ENCODE assay signal across 2 cellular contexts in the genomic region with DNA sequence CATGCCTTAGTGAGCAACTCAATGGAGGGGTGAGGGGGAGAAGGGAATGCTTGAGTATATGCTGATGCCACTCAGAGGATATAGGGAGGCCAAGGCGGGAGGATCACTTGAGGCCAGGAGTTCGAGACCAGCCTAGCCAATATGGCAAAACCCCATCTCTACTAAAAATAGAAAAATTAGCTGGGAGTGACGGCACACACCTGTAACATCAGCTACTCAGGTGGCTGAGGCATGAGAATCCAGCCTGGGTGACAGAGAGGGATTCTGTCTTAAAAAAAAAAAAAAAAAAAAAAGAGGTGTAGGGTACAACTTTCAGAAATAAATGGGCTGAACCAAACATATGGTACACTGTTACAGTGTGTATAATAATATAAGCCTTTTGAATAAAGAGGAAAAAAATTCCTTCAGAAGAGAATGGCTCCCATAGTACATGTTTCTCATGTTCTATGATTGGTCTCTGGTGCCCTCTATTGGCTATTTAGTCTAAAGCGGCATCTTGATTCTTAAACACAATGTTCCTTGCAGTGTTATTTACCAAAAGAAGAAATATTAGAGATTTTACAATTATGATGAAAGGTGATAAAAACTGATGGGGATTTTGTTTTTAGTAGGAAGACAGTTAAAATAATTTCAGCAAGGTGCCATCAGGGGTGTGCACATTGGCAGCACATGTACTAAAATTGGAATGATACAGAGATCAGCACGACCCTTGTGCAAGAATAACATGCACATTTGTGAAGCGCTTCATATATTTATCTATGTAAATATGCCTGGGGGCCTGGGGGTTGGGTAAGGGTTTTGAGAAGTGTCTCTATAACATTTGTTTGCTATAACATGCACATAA.
TF ChIP-seq lines count a peak whose summit lies in the region.

No MANE protein-coding gene starts in this region.

TF ChIP-seq in HCT116, 20 proteins besides CTCF, POLR2A, EP300 and RAD21 (continued from another document):
- TF ChIP-seq TCF7L2 (IDR thresholded peaks at IDR 0.05; ENCODE audit: borderline replicate concordance, extremely low read depth, insufficient read depth, insufficient read length) (no peak), SRF (IDR thresholded peaks at IDR 0.05; ENCODE audit: low read depth) (no peak), CEBPB (IDR thresholded peaks at IDR 0.05; ENCODE audit: low read depth) (no peak), POLR2AphosphoS5 (IDR thresholded peaks at IDR 0.05; ENCODE audit: low read depth, low read length) (no peak), SIN3A (IDR thresholded peaks at IDR 0.05; ENCODE audit: low read depth) (no peak), EZH2phosphoT487 (IDR thresholded peaks at IDR 0.05; ENCODE audit: borderline replicate concordance) (no peak), SP1 (IDR thresholded peaks at IDR 0.05; ENCODE audit: low read depth) (no peak), JUND (IDR thresholded peaks at IDR 0.05) (no peak), CBX3 (IDR thresholded peaks at IDR 0.05; ENCODE audit: low read depth) (no peak), EGR1 (IDR thresholded peaks at IDR 0.05; ENCODE audit: low read depth) (no peak)
- TF ChIP-seq, protein P1, sequence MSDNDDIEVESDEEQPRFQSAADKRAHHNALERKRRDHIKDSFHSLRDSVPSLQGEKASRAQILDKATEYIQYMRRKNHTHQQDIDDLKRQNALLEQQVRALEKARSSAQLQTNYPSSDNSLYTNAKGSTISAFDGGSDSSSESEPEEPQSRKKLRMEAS (IDR thresholded peaks at IDR 0.05): no peak
- TF ChIP-seq, protein P2, sequence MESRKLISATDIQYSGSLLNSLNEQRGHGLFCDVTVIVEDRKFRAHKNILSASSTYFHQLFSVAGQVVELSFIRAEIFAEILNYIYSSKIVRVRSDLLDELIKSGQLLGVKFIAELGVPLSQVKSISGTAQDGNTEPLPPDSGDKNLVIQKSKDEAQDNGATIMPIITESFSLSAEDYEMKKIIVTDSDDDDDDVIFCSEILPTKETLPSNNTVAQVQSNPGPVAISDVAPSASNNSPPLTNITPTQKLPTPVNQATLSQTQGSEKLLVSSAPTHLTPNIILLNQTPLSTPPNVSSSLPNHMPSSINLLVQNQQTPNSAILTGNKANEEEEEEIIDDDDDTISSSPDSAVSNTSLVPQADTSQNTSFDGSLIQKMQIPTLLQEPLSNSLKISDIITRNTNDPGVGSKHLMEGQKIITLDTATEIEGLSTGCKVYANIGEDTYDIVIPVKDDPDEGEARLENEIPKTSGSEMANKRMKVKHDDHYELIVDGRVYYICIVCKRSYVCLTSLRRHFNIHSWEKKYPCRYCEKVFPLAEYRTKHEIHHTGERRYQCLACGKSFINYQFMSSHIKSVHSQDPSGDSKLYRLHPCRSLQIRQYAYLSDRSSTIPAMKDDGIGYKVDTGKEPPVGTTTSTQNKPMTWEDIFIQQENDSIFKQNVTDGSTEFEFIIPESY (IDR thresholded peaks at IDR 0.05; ENCODE audit: extremely low read depth, insufficient replicate concordance, low read length): no peak

TF ChIP-seq in WTC11, 78 proteins besides CTCF, POLR2A, EP300 and RAD21 (continued from another document):
- TF ChIP-seq, protein P3, sequence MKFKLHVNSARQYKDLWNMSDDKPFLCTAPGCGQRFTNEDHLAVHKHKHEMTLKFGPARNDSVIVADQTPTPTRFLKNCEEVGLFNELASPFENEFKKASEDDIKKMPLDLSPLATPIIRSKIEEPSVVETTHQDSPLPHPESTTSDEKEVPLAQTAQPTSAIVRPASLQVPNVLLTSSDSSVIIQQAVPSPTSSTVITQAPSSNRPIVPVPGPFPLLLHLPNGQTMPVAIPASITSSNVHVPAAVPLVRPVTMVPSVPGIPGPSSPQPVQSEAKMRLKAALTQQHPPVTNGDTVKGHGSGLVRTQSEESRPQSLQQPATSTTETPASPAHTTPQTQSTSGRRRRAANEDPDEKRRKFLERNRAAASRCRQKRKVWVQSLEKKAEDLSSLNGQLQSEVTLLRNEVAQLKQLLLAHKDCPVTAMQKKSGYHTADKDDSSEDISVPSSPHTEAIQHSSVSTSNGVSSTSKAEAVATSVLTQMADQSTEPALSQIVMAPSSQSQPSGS (CRISPR knock-in tag; IDR thresholded peaks at IDR 0.05; ENCODE audit: borderline replicate concordance, low read depth): no peak
- no peak for TF ChIP-seq SMAD3 (CRISPR knock-in tag; IDR thresholded peaks at IDR 0.05; ENCODE audit: borderline replicate concordance)
- TF ChIP-seq ZNF416 (CRISPR knock-in tag; IDR thresholded peaks at IDR 0.05): no peak
- TF ChIP-seq ZNF263 (CRISPR knock-in tag; IDR thresholded peaks at IDR 0.05; ENCODE audit: low read depth): no peak
- TF ChIP-seq NR2C2 (CRISPR knock-in tag; IDR thresholded peaks at IDR 0.05): no peak
- TF ChIP-seq, protein P4, sequence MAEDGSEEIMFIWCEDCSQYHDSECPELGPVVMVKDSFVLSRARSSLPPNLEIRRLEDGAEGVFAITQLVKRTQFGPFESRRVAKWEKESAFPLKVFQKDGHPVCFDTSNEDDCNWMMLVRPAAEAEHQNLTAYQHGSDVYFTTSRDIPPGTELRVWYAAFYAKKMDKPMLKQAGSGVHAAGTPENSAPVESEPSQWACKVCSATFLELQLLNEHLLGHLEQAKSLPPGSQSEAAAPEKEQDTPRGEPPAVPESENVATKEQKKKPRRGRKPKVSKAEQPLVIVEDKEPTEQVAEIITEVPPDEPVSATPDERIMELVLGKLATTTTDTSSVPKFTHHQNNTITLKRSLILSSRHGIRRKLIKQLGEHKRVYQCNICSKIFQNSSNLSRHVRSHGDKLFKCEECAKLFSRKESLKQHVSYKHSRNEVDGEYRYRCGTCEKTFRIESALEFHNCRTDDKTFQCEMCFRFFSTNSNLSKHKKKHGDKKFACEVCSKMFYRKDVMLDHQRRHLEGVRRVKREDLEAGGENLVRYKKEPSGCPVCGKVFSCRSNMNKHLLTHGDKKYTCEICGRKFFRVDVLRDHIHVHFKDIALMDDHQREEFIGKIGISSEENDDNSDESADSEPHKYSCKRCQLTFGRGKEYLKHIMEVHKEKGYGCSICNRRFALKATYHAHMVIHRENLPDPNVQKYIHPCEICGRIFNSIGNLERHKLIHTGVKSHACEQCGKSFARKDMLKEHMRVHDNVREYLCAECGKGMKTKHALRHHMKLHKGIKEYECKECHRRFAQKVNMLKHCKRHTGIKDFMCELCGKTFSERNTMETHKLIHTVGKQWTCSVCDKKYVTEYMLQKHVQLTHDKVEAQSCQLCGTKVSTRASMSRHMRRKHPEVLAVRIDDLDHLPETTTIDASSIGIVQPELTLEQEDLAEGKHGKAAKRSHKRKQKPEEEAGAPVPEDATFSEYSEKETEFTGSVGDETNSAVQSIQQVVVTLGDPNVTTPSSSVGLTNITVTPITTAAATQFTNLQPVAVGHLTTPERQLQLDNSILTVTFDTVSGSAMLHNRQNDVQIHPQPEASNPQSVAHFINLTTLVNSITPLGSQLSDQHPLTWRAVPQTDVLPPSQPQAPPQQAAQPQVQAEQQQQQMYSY (CRISPR knock-in tag; IDR thresholded peaks at IDR 0.05): no peak
- TF ChIP-seq, protein P5, sequence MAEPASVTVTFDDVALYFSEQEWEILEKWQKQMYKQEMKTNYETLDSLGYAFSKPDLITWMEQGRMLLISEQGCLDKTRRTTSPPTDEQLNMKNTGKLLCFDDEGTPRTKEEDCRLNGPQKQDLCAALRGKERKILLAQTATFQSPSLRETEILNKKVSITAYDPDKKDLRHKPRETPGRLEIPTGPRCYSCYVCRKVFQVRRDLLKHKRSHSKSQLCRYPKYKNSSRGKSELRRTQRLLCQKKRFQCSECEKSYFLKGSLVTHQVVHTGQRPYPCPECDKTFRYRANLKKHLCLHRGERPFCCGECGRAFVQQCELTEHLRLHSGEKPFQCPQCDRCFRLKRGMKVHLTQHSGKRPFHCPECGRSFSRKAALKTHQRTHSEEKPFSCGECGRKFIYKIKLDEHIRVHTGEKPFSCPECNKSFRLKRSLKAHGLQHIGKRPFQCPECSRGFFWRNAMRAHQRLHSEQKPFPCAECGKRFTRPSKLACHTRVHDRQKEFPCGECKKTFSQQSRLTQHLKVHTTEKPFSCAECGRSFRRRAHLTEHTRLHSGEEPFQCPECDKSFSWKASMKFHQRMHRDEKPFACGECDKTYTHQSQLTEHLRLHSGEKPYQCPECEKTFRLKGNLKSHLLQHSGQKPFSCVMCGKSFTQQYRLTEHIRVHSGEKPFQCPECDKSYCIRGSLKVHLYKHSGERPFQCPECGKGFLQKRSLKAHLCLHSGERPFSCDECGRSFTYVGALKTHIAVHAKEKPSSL (CRISPR knock-in tag; conservative IDR thresholded peaks at IDR 0.05): no peak
- TF ChIP-seq JAZF1 (CRISPR knock-in tag; IDR thresholded peaks at IDR 0.05): no peak
- no peak for TF ChIP-seq TEAD4 (CRISPR knock-in tag; IDR thresholded peaks at IDR 0.05)
- TF ChIP-seq, protein P6, sequence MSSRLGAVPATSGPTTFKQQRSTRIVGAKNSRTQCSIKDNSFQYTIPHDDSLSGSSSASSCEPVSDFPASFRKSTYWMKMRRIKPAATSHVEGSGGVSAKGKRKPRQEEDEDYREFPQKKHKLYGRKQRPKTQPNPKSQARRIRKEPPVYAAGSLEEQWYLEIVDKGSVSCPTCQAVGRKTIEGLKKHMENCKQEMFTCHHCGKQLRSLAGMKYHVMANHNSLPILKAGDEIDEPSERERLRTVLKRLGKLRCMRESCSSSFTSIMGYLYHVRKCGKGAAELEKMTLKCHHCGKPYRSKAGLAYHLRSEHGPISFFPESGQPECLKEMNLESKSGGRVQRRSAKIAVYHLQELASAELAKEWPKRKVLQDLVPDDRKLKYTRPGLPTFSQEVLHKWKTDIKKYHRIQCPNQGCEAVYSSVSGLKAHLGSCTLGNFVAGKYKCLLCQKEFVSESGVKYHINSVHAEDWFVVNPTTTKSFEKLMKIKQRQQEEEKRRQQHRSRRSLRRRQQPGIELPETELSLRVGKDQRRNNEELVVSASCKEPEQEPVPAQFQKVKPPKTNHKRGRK (CRISPR knock-in tag; IDR thresholded peaks at IDR 0.05; ENCODE audit: borderline replicate concordance): no peak
- TF ChIP-seq TP53 (CRISPR knock-in tag; IDR thresholded peaks at IDR 0.05): no peak
TF ChIP-seq in WTC11: peak in this region for 0.
